In genomic region chr2:96209011-96209728, GRCh38 we compare ENCODE assay signal across 8 cellular contexts. TPM values are rescaled to one million over a fixed set of nuclear protein-coding genes. Genes with fewer than 3 reads are reported as not detected.
DNase-seq lines count a peak whose midpoint lies in the region; ATAC-seq and TF ChIP-seq lines count a peak whose summit lies in the region.

No MANE protein-coding gene starts in this region.

- H4K20me1 ChIP-seq in DND-41 (ENCODE audit: insufficient read depth, low read length) (peaks cover 35% of the 10 kb centered on the region), osteoblast (ENCODE audit: insufficient read depth, low read length) (peaks cover 22% of the 10 kb centered on the region)

- ATAC-seq in DND-41 (ENCODE audit: insufficient read depth, low read depth) (peak; percentile 42), GM21825 (IDR thresholded peaks at IDR 0.05; ENCODE audit: unreplicated experiment) (no peak), HG03095 (IDR thresholded peaks at IDR 0.05; ENCODE audit: unreplicated experiment) (no peak)

- peak overlapping the region; percentile 74 for H2AFZ ChIP-seq in DND-41 (ENCODE audit: low read depth, low read length)
- H2AFZ ChIP-seq in osteoblast (ENCODE audit: low read length): peak overlapping the region; percentile 6

- H3K4me2 ChIP-seq in DND-41 (ENCODE audit: insufficient read depth, low read length): peak overlapping the region; percentile 79
- peak overlapping the region; percentile 96 for H3K4me2 ChIP-seq in osteoblast (ENCODE audit: insufficient read depth, low read length)

- no peak for TF ChIP-seq CTCF in DND-41 (IDR thresholded peaks at IDR 0.05; ENCODE audit: borderline replicate concordance, extremely low read depth, low read length, poor library complexity, severe bottlenecking)
- peak; percentile 14 for TF ChIP-seq CTCF in endothelial cell (IDR thresholded peaks at IDR 0.05; ENCODE audit: unreplicated experiment)
- no peak for TF ChIP-seq CTCF in osteoblast (IDR thresholded peaks at IDR 0.05; ENCODE audit: extremely low read depth, low read depth, low read length)

- H3K4me1 ChIP-seq in DND-41 (ENCODE audit: insufficient read depth, low read length): peaks cover 42% of the 10 kb centered on the region
- peaks cover 36% of the 10 kb centered on the region for H3K4me1 ChIP-seq in osteoblast (ENCODE audit: insufficient read depth, low read length)

- peak overlapping the region; percentile 83 for H3K9ac ChIP-seq in DND-41 (ENCODE audit: low read depth, low read length)

- peaks cover 6% of the 10 kb centered on the region for H3K27me3 Mint-ChIP-seq in endothelial cell (ENCODE audit: unreplicated experiment)

- no peak for DNase-seq in DND-41
- DNase-seq in OCI-M1 (lab: John Stamatoyannopoulos, UW): peak; percentile 62
- DNase-seq in endothelial cell (ENCODE audit: low spot score): no peak
- no peak for DNase-seq in osteoblast (ENCODE audit: insufficient read length, low spot score, missing footprints)
- no peak for DNase-seq in NCI-H2029 (lab: John Stamatoyannopoulos, UW)
- DNase-seq in NCI-H187 (lab: John Stamatoyannopoulos, UW): no peak

- H3K9me3 Mint-ChIP-seq in endothelial cell (ENCODE audit: unreplicated experiment): no peaks in the 10 kb centered on the region

- H3K79me2 ChIP-seq in DND-41 (ENCODE audit: insufficient read depth, low read length) (peaks cover 57% of the 10 kb centered on the region), osteoblast (ENCODE audit: insufficient read depth, low read length) (peaks cover 73% of the 10 kb centered on the region)

- H3K9me3 ChIP-seq in DND-41 (ENCODE audit: insufficient read depth, low read length, severe bottlenecking) (no peaks in the 10 kb centered on the region), osteoblast (ENCODE audit: low read depth, low read length) (no peaks in the 10 kb centered on the region)

- peaks cover 5% of the 10 kb centered on the region for H3K36me3 Mint-ChIP-seq in endothelial cell (ENCODE audit: low read depth, unreplicated experiment)

- H3K27ac ChIP-seq in DND-41 (ENCODE audit: low read length) (peak overlapping the region; percentile 69), osteoblast (ENCODE audit: low read depth, low read length) (peak overlapping the region; percentile 81)

- H3K4me3 ChIP-seq in DND-41 (ENCODE audit: low read depth in 1 of 2, low read length in 2 of 2) (peak overlapping the region; percentile 67 to 86), osteoblast (ENCODE audit: insufficient read depth, low read length) (peak overlapping the region; percentile 95)

- H3K36me3 ChIP-seq in DND-41 (ENCODE audit: insufficient read depth, low read length) (peaks cover 11% of the 10 kb centered on the region), osteoblast (ENCODE audit: insufficient read depth, low read length) (no peaks in the 10 kb centered on the region)

- H3K27me3 ChIP-seq in DND-41 (ENCODE audit: insufficient read depth, low read length, poor library complexity): no peaks in the 10 kb centered on the region
- H3K27me3 ChIP-seq in osteoblast (ENCODE audit: insufficient read depth, low read length): no peaks in the 10 kb centered on the region

- H3K27ac Mint-ChIP-seq in endothelial cell (ENCODE audit: unreplicated experiment): peak overlapping the region; percentile 72

- H3K4me3 Mint-ChIP-seq in endothelial cell (ENCODE audit: unreplicated experiment): peak overlapping the region; percentile 89

- H3K4me1 Mint-ChIP-seq in endothelial cell (ENCODE audit: unreplicated experiment): peaks cover 39% of the 10 kb centered on the region

RNA-seq across cellular contexts. Expression of gene STARD7, which starts 0.5 kb away (rescaled TPM):
- total RNA-seq in endothelial cell (ENCODE audit: unreplicated experiment) (83.4 TPM), osteoblast (139 and 163 TPM in 2 replicates)

RNA-seq across cellular contexts. Expression of gene TMEM127, which starts 56.6 kb away (rescaled TPM):
- total RNA-seq in endothelial cell (ENCODE audit: unreplicated experiment) (39.0 TPM), osteoblast (55.0 and 56.0 TPM in 2 replicates)

RNA-seq across cellular contexts. Expression of gene CIAO1, which starts 56.9 kb away (rescaled TPM):
- total RNA-seq in endothelial cell (ENCODE audit: unreplicated experiment) (63.7 TPM), osteoblast (111 and 126 TPM in 2 replicates)
